8 cellular contexts compared by ENCODE assay signal in genomic region chr12:120971299-120972180, GRCh38. TPM values are rescaled to one million over a fixed set of nuclear protein-coding genes. Genes with fewer than 3 reads are reported as not detected.
DNase-seq lines count a peak whose midpoint lies in the region; ATAC-seq and TF ChIP-seq lines count a peak whose summit lies in the region.

No MANE protein-coding gene starts in this region.

- no peak overlapping the region for H3K4me3 Mint-ChIP-seq in activated T-helper 2 cell treated with anti-CD3 and anti-CD28 coated beads, Interferon-gamma antibody, Interleukin-2, Interleukin-4, amounts not matched to agents 10 μg/mL and 5 μg/mL and 100 μg/mL, durations not matched to agents 14 hours and 24 hours and 36 hours (ENCODE audit: low read depth)
- H3K4me3 Mint-ChIP-seq in progenitor cell of endocrine pancreas (ENCODE audit: low read depth), result no peak overlapping the region

- H3K27ac Mint-ChIP-seq in activated T-helper 2 cell treated with anti-CD3 and anti-CD28 coated beads, Interferon-gamma antibody, Interleukin-2, Interleukin-4, amounts not matched to agents 10 μg/mL and 5 μg/mL and 100 μg/mL, durations not matched to agents 14 hours and 24 hours and 36 hours, result no peak overlapping the region
- peak overlapping the region; percentile 46 for H3K27ac Mint-ChIP-seq in progenitor cell of endocrine pancreas

- intact Hi-C loops in activated T-helper 2 cell treated with anti-CD3 and anti-CD28 coated beads, Interferon-gamma antibody, Interleukin-2, Interleukin-4, amounts not matched to agents 10 μg/mL and 5 μg/mL and 100 μg/mL, durations not matched to agents 14 hours and 24 hours and 36 hours (cut with micrococcal nuclease), result loop anchor here (1.0 to 10.0 kb wide), 4 partner anchors 27 to 389 kb away; partner anchors contain the start of genes ACADS and POP5

- H3K9me3 Mint-ChIP-seq in activated T-helper 2 cell treated with anti-CD3 and anti-CD28 coated beads, Interferon-gamma antibody, Interleukin-2, Interleukin-4, amounts not matched to agents 10 μg/mL and 5 μg/mL and 100 μg/mL, durations not matched to agents 14 hours and 24 hours and 36 hours, result no peaks in the 10 kb centered on the region
- H3K9me3 Mint-ChIP-seq in progenitor cell of endocrine pancreas (ENCODE audit: low read depth), result peaks cover 4% of the 10 kb centered on the region

- ATAC-seq in GM19035 (IDR thresholded peaks at IDR 0.05; ENCODE audit: unreplicated experiment), result no peak
- no peak for ATAC-seq in GM21515 (IDR thresholded peaks at IDR 0.05; ENCODE audit: unreplicated experiment)

- peak; percentile 61 for TF ChIP-seq CTCF in progenitor cell of endocrine pancreas (IDR thresholded peaks at IDR 0.05; ENCODE audit: unreplicated experiment)

- peak; percentile 55 for DNase-seq in Daoy (ENCODE audit: low read depth)
- DNase-seq in HPDE6-E6E7 (ENCODE audit: extremely low spot score), result peak; percentile 76
- peak; percentile 98 for DNase-seq in NOMO-1 treated with DMSO at 0.1 percent for 48 hours (lab: John Stamatoyannopoulos, UW; ENCODE audit: unreplicated experiment)
- DNase-seq in activated T-helper 2 cell treated with anti-CD3 and anti-CD28 coated beads, Interferon-gamma antibody, Interleukin-2, Interleukin-4, amounts not matched to agents 10 μg/mL and 5 μg/mL and 100 μg/mL, durations not matched to agents 14 hours and 24 hours and 36 hours (ENCODE audit: low spot score), result peak; percentile 24
- DNase-seq in glomerular endothelial cell (ENCODE audit: extremely low read depth, low read depth, low spot score), result peak; percentile 39
- no peak for DNase-seq in progenitor cell of endocrine pancreas (ENCODE audit: low spot score, unreplicated experiment)

- no peaks in the 10 kb centered on the region for H3K36me3 Mint-ChIP-seq in activated T-helper 2 cell treated with anti-CD3 and anti-CD28 coated beads, Interferon-gamma antibody, Interleukin-2, Interleukin-4, amounts not matched to agents 10 μg/mL and 5 μg/mL and 100 μg/mL, durations not matched to agents 14 hours and 24 hours and 36 hours (ENCODE audit: low read depth)
- H3K36me3 Mint-ChIP-seq in progenitor cell of endocrine pancreas (ENCODE audit: insufficient read depth), result peaks cover 56% of the 10 kb centered on the region

- H3K4me1 Mint-ChIP-seq in activated T-helper 2 cell treated with anti-CD3 and anti-CD28 coated beads, Interferon-gamma antibody, Interleukin-2, Interleukin-4, amounts not matched to agents 10 μg/mL and 5 μg/mL and 100 μg/mL, durations not matched to agents 14 hours and 24 hours and 36 hours (ENCODE audit: low read depth), result peaks cover 5% of the 10 kb centered on the region
- peaks cover 30% of the 10 kb centered on the region for H3K4me1 Mint-ChIP-seq in progenitor cell of endocrine pancreas (ENCODE audit: low read depth)

- no peaks in the 10 kb centered on the region for H3K27me3 Mint-ChIP-seq in activated T-helper 2 cell treated with anti-CD3 and anti-CD28 coated beads, Interferon-gamma antibody, Interleukin-2, Interleukin-4, amounts not matched to agents 10 μg/mL and 5 μg/mL and 100 μg/mL, durations not matched to agents 14 hours and 24 hours and 36 hours (ENCODE audit: low read depth)
- no peaks in the 10 kb centered on the region for H3K27me3 Mint-ChIP-seq in progenitor cell of endocrine pancreas

RNA-seq across cellular contexts. Expression of gene HNF1A, which starts 6.8 kb away (rescaled TPM):
- total RNA-seq in Daoy (2014; rRNA removed; shearing (Covaris generic)), result not detected in 2 replicates
- total RNA-seq in activated T-helper 2 cell treated with anti-CD3 and anti-CD28 coated beads, Interferon-gamma antibody, Interleukin-2, Interleukin-4, amounts not matched to agents 10 μg/mL and 5 μg/mL and 100 μg/mL, durations not matched to agents 14 hours and 24 hours and 36 hours, result not detected in 2 replicates
- total RNA-seq in glomerular endothelial cell, result not detected in 2 replicates
- 13.7 and 15.1 TPM in 2 replicates for total RNA-seq in progenitor cell of endocrine pancreas

RNA-seq across cellular contexts. Expression of gene C12orf43, which starts 44.7 kb away (rescaled TPM):
- total RNA-seq in Daoy (2014; rRNA removed; shearing (Covaris generic)), result 17.6 and 21.8 TPM in 2 replicates
- total RNA-seq in activated T-helper 2 cell treated with anti-CD3 and anti-CD28 coated beads, Interferon-gamma antibody, Interleukin-2, Interleukin-4, amounts not matched to agents 10 μg/mL and 5 μg/mL and 100 μg/mL, durations not matched to agents 14 hours and 24 hours and 36 hours, result 26.3 and 30.3 TPM in 2 replicates
- 18.0 and 19.8 TPM in 2 replicates for total RNA-seq in glomerular endothelial cell
- total RNA-seq in progenitor cell of endocrine pancreas, result 16.8 and 17.2 TPM in 2 replicates

Comparison
In these comparisons a context has a peak if more than half of its experiments do, and no peak if none do; other contexts are left out.
1. RNA of gene HNF1A, which starts 6.8 kb away (total RNA-seq): 13.7 to 15.1 TPM in progenitor cell of endocrine pancreas; not detected in Daoy, not detected in activated T-helper 2 cell treated with anti-CD3 and anti-CD28 coated beads, Interferon-gamma antibody, Interleukin-2, Interleukin-4, amounts not matched to agents 10 μg/mL and 5 μg/mL and 100 μg/mL, durations not matched to agents 14 hours and 24 hours and 36 hours and not detected in glomerular endothelial cell; every median in the first group is over 10 times any median in the second.